Comparison of ENCODE assay signal across 8 cellular contexts in genomic region chr1:1511533-1512285, GRCh38. TPM values are rescaled to one million over a fixed set of nuclear protein-coding genes. Genes with fewer than 3 reads are reported as not detected.
DNase-seq lines count a peak whose midpoint lies in the region; ATAC-seq, FAIRE-seq and TF ChIP-seq lines count a peak whose summit lies in the region.

TSS of gene ATAD3A (plus strand) at chr1:1512162. CDS start at chr1:1512269, 107 bp downstream.

- H3K27ac ChIP-seq in keratinocyte (ENCODE audit: control insufficient read depth, insufficient read depth, low read length): peak within 1 kb of the TSS; percentile 84

- no peaks in the 10 kb centered on the region for H3K9me3 ChIP-seq in keratinocyte (ENCODE audit: control insufficient read depth, low read depth, low read length)

- peak within 1 kb of the TSS; percentile 97 for H3K9ac ChIP-seq in keratinocyte (ENCODE audit: control insufficient read depth, extremely low read depth, insufficient read depth, low read length)

- H4K20me1 ChIP-seq in keratinocyte (ENCODE audit: control insufficient read depth, extremely low read depth, insufficient read depth, low read length): no peaks in the 10 kb centered on the region

- TF ChIP-seq CTCF in keratinocyte (optimal IDR thresholded peaks at IDR 0.05 in 1 of 3, IDR thresholded peaks at IDR 0.05 in 1 of 3, conservative IDR thresholded peaks at IDR 0.05 in 1 of 3; ENCODE audit: extremely low read depth in 1 of 3, insufficient read depth in 2 of 3, low read length in 3 of 3): no peak

- DNase-seq in AML-193 (lab: John Stamatoyannopoulos, UW) (peak; percentile 86 to 93), GM19238 (ENCODE audit: insufficient read length, low spot score) (peak; percentile 99), NCI-H510A (lab: John Stamatoyannopoulos, UW) (peak; percentile 100), cerebellar cortex (ENCODE audit: low spot score) (peak; percentile 97), keratinocyte (ENCODE audit: low read depth, low spot score) (peak; percentile 70)
- peak; percentile 92 for DNase-seq in activated CD4-positive, CD25-positive, alpha-beta regulatory T cell treated with anti-CD3 and anti-CD28 coated beads, Interleukin-2, amount 50 U/mL, for 72 hours
- DNase-seq in stimulated activated CD4-positive, alpha-beta T cell treated with anti-CD3 and anti-CD28 coated beads, Interleukin-12 subunit alpha, Interleukin-12 subunit beta, amount 100 ng/mL, for 48 hours (ENCODE audit: low read depth in 2 of 3, low spot score in 1 of 3): peak; percentile 92 to 97 (median 95)

- peaks cover 2 to 8% of the 10 kb centered on the region in 2 experiments for H3K36me3 ChIP-seq in keratinocyte (ENCODE audit: control insufficient read depth in 2 of 2, extremely low read depth in 1 of 2, insufficient read depth in 2 of 2, low read length in 2 of 2)

- dilution Hi-C loops in keratinocyte (cut with MboI; ENCODE audit: extremely low pct_ligation_motif_present, low sequenced_read_pairs): no loop called here

- H3K79me2 ChIP-seq in keratinocyte (ENCODE audit: control insufficient read depth, insufficient read depth, low read length): peaks cover 27% of the 10 kb centered on the region

- peak; percentile 87 for ATAC-seq in HG03439 (IDR thresholded peaks at IDR 0.05; ENCODE audit: unreplicated experiment)

- FAIRE-seq in keratinocyte (lab: Jason Lieb, UNC): no peak

- peak within 1 kb of the TSS; percentile 90 for H3K4me2 ChIP-seq in keratinocyte (ENCODE audit: control insufficient read depth, extremely low read depth, insufficient read depth, low read depth, low read length)

- H3K4me1 ChIP-seq in keratinocyte (ENCODE audit: control insufficient read depth, extremely low read depth, insufficient read depth, low read length): peaks cover 5% of the 10 kb centered on the region

- H2AFZ ChIP-seq in keratinocyte (ENCODE audit: control insufficient read depth, low read length): peak within 1 kb of the TSS; percentile 89

- no peaks in the 10 kb centered on the region for H3K9me1 ChIP-seq in keratinocyte (ENCODE audit: control insufficient read depth, extremely low read depth, insufficient read depth, low read length)

- H3K27me3 ChIP-seq in keratinocyte (ENCODE audit: control insufficient read depth, extremely low read depth, insufficient read depth, low read length): no peaks in the 10 kb centered on the region

- H3K4me3 ChIP-seq in keratinocyte (ENCODE audit: control insufficient read depth in 2 of 3, extremely low read depth in 1 of 3, insufficient read depth in 2 of 3, low read depth in 1 of 3, low read length in 3 of 3): peak within 1 kb of the TSS; percentile 76 to 78 (median 77)

RNA-seq across cellular contexts. Expression of gene ATAD3A, which starts in this region (rescaled TPM):
- 19.9 to 23.0 TPM (median 22.0 TPM) in 3 replicates for polyA plus RNA-seq in keratinocyte
- polyA plus RNA-seq in keratinocyte (2011; ENCODE audit: low read depth): 19.1 TPM
- polyA plus RNA-seq in keratinocyte (2011; cell fraction: cytosol; rRNA removed): 9.3 and 25.1 TPM in 2 replicates
- polyA plus RNA-seq in keratinocyte (2011; cell fraction: nucleus; rRNA removed): 23.7 and 29.2 TPM in 2 replicates
- polyA plus RNA-seq in keratinocyte (2012; ENCODE audit: low replicate concordance): 13.5 and 40.5 TPM in 2 replicates
- 9.3 to 18.3 TPM (median 12.0 TPM) in 3 replicates for polyA minus RNA-seq in keratinocyte
- polyA minus RNA-seq in keratinocyte (2011; cell fraction: cytosol; rRNA and poly(A)+ RNA removed): 40.3 TPM
- polyA minus RNA-seq in keratinocyte (2011; cell fraction: nucleus; rRNA and poly(A)+ RNA removed): 15.6 and 16.5 TPM in 2 replicates

Comparison
In these comparisons a context has a peak if more than half of its experiments do, and no peak if none do; other contexts are left out.
1. Peak in every context shown above with its lines: DNase-seq, ATAC-seq, H3K4me3 ChIP-seq and H3K27ac ChIP-seq.